16 cellular contexts compared by ENCODE assay signal in genomic region chr3:47159820-47160219, GRCh38. TPM values are rescaled to one million over a fixed set of nuclear protein-coding genes. Genes with fewer than 3 reads are reported as not detected.
DNase-seq lines count a peak whose midpoint lies in the region; TF ChIP-seq lines count a peak whose summit lies in the region.
"Had no signal": no experiment of that assay in that cellular context is flagged by ENCODE, and none has a peak within 500 bp of the region (broad histone marks: within the 10 kb centered on the region; RNA-seq: fewer than 3 reads in every experiment).

No MANE protein-coding gene starts in this region.

- H3K4me1 Mint-ChIP-seq in CD8-positive, alpha-beta memory T cell, result peaks cover 69 to 84% (median 84%) of the 10 kb centered on the region in 3 donors
- H3K4me1 Mint-ChIP-seq in brain, result peaks cover 70% of the 10 kb centered on the region

- peak overlapping the region in 6 of 7 donors; percentile 17 to 62 (median 50) for H3K4me3 Mint-ChIP-seq in CD8-positive, alpha-beta memory T cell
- peak overlapping the region in 4 of 5 experiments; percentile 5 to 72 (median 52) for H3K4me3 Mint-ChIP-seq in brain

- peaks cover 0 to 27% (median 1%) of the 10 kb centered on the region in 3 donors for H3K36me3 Mint-ChIP-seq in CD8-positive, alpha-beta memory T cell
- peaks cover 17% of the 10 kb centered on the region for H3K36me3 Mint-ChIP-seq in brain

- H3K36me3 ChIP-seq in CD8-positive, alpha-beta memory T cell (ENCODE audit: insufficient read depth, low read length), result no peaks in the 10 kb centered on the region
- H3K36me3 ChIP-seq in HUES48 (ENCODE audit: control insufficient read depth, insufficient read depth, low read length) (no peaks in the 10 kb centered on the region), neutrophil (no peaks in the 10 kb centered on the region), BE2C (no peaks in the 10 kb centered on the region)
- H3K36me3 ChIP-seq: pancreas, tibial artery had no signal

- H3K4me3 ChIP-seq in CD8-positive, alpha-beta memory T cell (ENCODE audit: low read length), result no peak overlapping the region
- H3K4me3 ChIP-seq in HUES48 (ENCODE audit: low read depth, low read length) (no peak overlapping the region), neutrophil (ENCODE audit: low read depth in 1 of 2, low read length in 1 of 2) (no peak overlapping the region), BE2C (ENCODE audit: low read depth, low read length) (no peak overlapping the region)
- H3K4me3 ChIP-seq: pancreas, tibial artery had no signal

- H3K9ac ChIP-seq in HUES48 (ENCODE audit: low read depth, low read length), result no peak overlapping the region

- no peak for TF ChIP-seq CTCF in brain (conservative IDR thresholded peaks at IDR 0.05)
- no peak for TF ChIP-seq CTCF in neutrophil (IDR thresholded peaks at IDR 0.05)
- TF ChIP-seq CTCF in GM20000 (IDR thresholded peaks at IDR 0.05; ENCODE audit: extremely low read depth, missing control alignments), result no peak
- TF ChIP-seq CTCF in BE2C (IDR thresholded peaks at IDR 0.05; ENCODE audit: low read depth, low read length), result no peak

- H3K27me3 Mint-ChIP-seq in CD8-positive, alpha-beta memory T cell, result peaks cover 0 to 2% of the 10 kb centered on the region in 2 donors
- H3K27me3 Mint-ChIP-seq in brain, result peaks cover 14% of the 10 kb centered on the region

- CTCF ChIA-PET in CD8-positive, alpha-beta memory T cell (lab: Charles Lee), result no interaction called here

- POLR2A ChIA-PET in CD8-positive, alpha-beta memory T cell (lab: Charles Lee), result no interaction called here

- H3K9me3 Mint-ChIP-seq in CD8-positive, alpha-beta memory T cell, result no peaks in the 10 kb centered on the region
- peaks cover 0 to 2% (median 0%) of the 10 kb centered on the region in 5 experiments for H3K9me3 Mint-ChIP-seq in brain

- no peak overlapping the region for H3K27ac ChIP-seq in CD8-positive, alpha-beta memory T cell (ENCODE audit: low read depth, low read length)
- H3K27ac ChIP-seq in HUES48 (ENCODE audit: low read depth, low read length), result peak overlapping the region; percentile 64
- peak overlapping the region; percentile 27 for H3K27ac ChIP-seq in neutrophil
- H3K27ac ChIP-seq: pancreas had no signal

- H3K9me3 ChIP-seq in CD8-positive, alpha-beta memory T cell (ENCODE audit: low read length), result no peaks in the 10 kb centered on the region
- H3K9me3 ChIP-seq in HUES48 (ENCODE audit: control insufficient read depth, insufficient read depth, low read length), result no peaks in the 10 kb centered on the region
- no peaks in the 10 kb centered on the region for H3K9me3 ChIP-seq in neutrophil
- H3K9me3 ChIP-seq in BE2C, result no peaks in the 10 kb centered on the region
- H3K9me3 ChIP-seq: pancreas, tibial artery had no signal

- no peak for DNase-seq in CD8-positive, alpha-beta memory T cell
- DNase-seq in GM20000 (ENCODE audit: low spot score) (no peak), BE2C (no peak), DMS53 (lab: John Stamatoyannopoulos, UW) (no peak)
- DNase-seq: activated CD4-positive, alpha-beta T cell treated with anti-CD3 and anti-CD28 coated beads for 1 hour; activated CD8-positive, alpha-beta memory T cell treated with anti-CD3 and anti-CD28 coated beads, Interleukin-2, amount 50 U/mL, for 4 hours; C1 segment of cervical spinal cord; NCI-H146; NCI-H2227 treated with DMSO at 0.1 percent for 48 hours; pancreas; stimulated activated CD4-positive, alpha-beta T cell treated with anti-CD3 and anti-CD28 coated beads, Interleukin-2, amount 100 ng/mL, for 48 hours; T-helper 2 cell; tibial artery had no signal

- H3K27ac Mint-ChIP-seq in CD8-positive, alpha-beta memory T cell, result peak overlapping the region in 5 of 8 donors; percentile 17 to 90 (median 62)
- H3K27ac Mint-ChIP-seq in brain, result peak overlapping the region in 3 of 5 experiments; percentile 44 to 80 (median 73)

- peaks cover 66% of the 10 kb centered on the region for H3K4me1 ChIP-seq in CD8-positive, alpha-beta memory T cell (ENCODE audit: insufficient read depth, low read length)
- peaks cover 36% of the 10 kb centered on the region for H3K4me1 ChIP-seq in HUES48 (ENCODE audit: control insufficient read depth, insufficient read depth, low read length)
- peaks cover 36 to 48% of the 10 kb centered on the region in 2 experiments for H3K4me1 ChIP-seq in neutrophil (ENCODE audit: control insufficient read depth in 1 of 2, insufficient read depth in 1 of 2, low read depth in 1 of 2, low read length in 1 of 2)
- no peaks in the 10 kb centered on the region for H3K4me1 ChIP-seq in BE2C

- H3K27me3 ChIP-seq in CD8-positive, alpha-beta memory T cell (ENCODE audit: insufficient read depth, low read length, poor library complexity, severe bottlenecking), result no peaks in the 10 kb centered on the region
- H3K27me3 ChIP-seq in HUES48 (ENCODE audit: control insufficient read depth, insufficient read depth, low read length) (no peaks in the 10 kb centered on the region), neutrophil (no peaks in the 10 kb centered on the region), BE2C (no peaks in the 10 kb centered on the region)
- H3K27me3 ChIP-seq: pancreas, tibial artery had no signal

RNA-seq across cellular contexts. Expression of gene SETD2, which starts 4.1 kb away (rescaled TPM):
- 10 to 100 TPM; 32.4 to 32.8 TPM for total RNA-seq in CD8-positive, alpha-beta memory T cell
- 30.2 TPM for polyA plus RNA-seq in CD8-positive, alpha-beta memory T cell
- polyA plus RNA-seq in brain (ENCODE audit: insufficient read depth, low read depth, low replicate concordance), result 9.9 TPM
- polyA plus RNA-seq in BE2C (2012; ENCODE audit: insufficient read depth, insufficient read length, low read depth), result 66.8 TPM
